Comparison of ENCODE assay signal across 23 cellular contexts in genomic region chr19:43731854-43732253, GRCh38. TPM values are rescaled to one million over a fixed set of nuclear protein-coding genes. Genes with fewer than 3 reads are reported as not detected.
DNase-seq lines count a peak whose midpoint lies in the region; ATAC-seq and TF ChIP-seq lines count a peak whose summit lies in the region.
"Had no signal": no experiment of that assay in that cellular context is flagged by ENCODE, and none has a peak within 500 bp of the region (broad histone marks: within the 10 kb centered on the region; RNA-seq: fewer than 3 reads in every experiment).

No MANE protein-coding gene starts in this region.

- H3K4me3 ChIP-seq in choroid plexus epithelial cell (ENCODE audit: low read depth, low read length): no peak overlapping the region
- no peak overlapping the region for H3K4me3 ChIP-seq in skeletal muscle cell (ENCODE audit: low read depth, low read length)
- no peak overlapping the region for H3K4me3 ChIP-seq in hepatocyte
- H3K4me3 ChIP-seq: A549, coronary artery, transverse colon had no signal

- no peaks in the 10 kb centered on the region for H3K27me3 Mint-ChIP-seq in activated CD4-positive, alpha-beta T cell treated with anti-CD3 and anti-CD28 coated beads, Interleukin-2, amount 10 ng/mL, durations not matched to agents 7 days and 5 days
- H3K27me3 Mint-ChIP-seq in activated CD4-positive, alpha-beta T cell treated with anti-CD3 and anti-CD28 coated beads for 36 hours: no peaks in the 10 kb centered on the region

- no peak overlapping the region for H2AFZ ChIP-seq in hepatocyte

- no peak for DNase-seq in activated CD4-positive, alpha-beta T cell treated with anti-CD3 and anti-CD28 coated beads, Interleukin-2, amount 10 ng/mL, durations not matched to agents 7 days and 5 days
- DNase-seq in activated CD4-positive, alpha-beta T cell treated with anti-CD3 and anti-CD28 coated beads for 36 hours: no peak
- peak; percentile 96 for DNase-seq in MV-4-11 (lab: John Stamatoyannopoulos, UW)
- peak; percentile 95 for DNase-seq in choroid plexus epithelial cell (ENCODE audit: low read depth)
- DNase-seq in skeletal muscle cell (ENCODE audit: low read depth): peak; percentile 15
- no peak for DNase-seq in hepatocyte (ENCODE audit: low spot score)
- DNase-seq in activated CD4-positive, CD25-positive, alpha-beta regulatory T cell (lab: John Stamatoyannopoulos, UW): no peak
- no peak for DNase-seq in inferior parietal cortex (ENCODE audit: extremely low spot score)
- DNase-seq: activated T-cell treated with anti-CD3 and anti-CD28 coated beads, Interleukin-2, amount 50 U/mL, for 1 hour; CD8-positive, alpha-beta T cell; GOT3; islet precursor cell; NCI-H2081; NCI-H526 treated with DMSO at 0.1 percent for 48 hours; occipital lobe; stimulated activated CD4-positive, alpha-beta T cell treated with anti-CD3 and anti-CD28 coated beads, Interleukin-4, amount 100 ng/mL, for 4 hours; transverse colon had no signal

- no peaks in the 10 kb centered on the region for H3K4me1 Mint-ChIP-seq in activated CD4-positive, alpha-beta T cell treated with anti-CD3 and anti-CD28 coated beads, Interleukin-2, amount 10 ng/mL, durations not matched to agents 7 days and 5 days
- H3K4me1 Mint-ChIP-seq in activated CD4-positive, alpha-beta T cell treated with anti-CD3 and anti-CD28 coated beads for 36 hours: no peaks in the 10 kb centered on the region

- no peaks in the 10 kb centered on the region for H3K4me1 ChIP-seq in hepatocyte (ENCODE audit: insufficient read depth)
- H3K4me1 ChIP-seq: A549, transverse colon had no signal

- no peak for TF ChIP-seq CTCF in choroid plexus epithelial cell (conservative IDR thresholded peaks at IDR 0.05; ENCODE audit: low read depth, low read length)
- TF ChIP-seq CTCF in hepatocyte (IDR thresholded peaks at IDR 0.05; ENCODE audit: poor library complexity): no peak

- H3K9me2 ChIP-seq in hepatocyte (replicated peaks; ENCODE audit: insufficient read depth): no peaks in the 10 kb centered on the region

- CTCF ChIA-PET in activated CD4-positive, alpha-beta T cell treated with anti-CD3 and anti-CD28 coated beads, Interleukin-2, amount 10 ng/mL, durations not matched to agents 7 days and 5 days (lab: Charles Lee): interaction anchor here (0.9 to 1.6 kb wide), 4 partner anchors 11 to 35 kb away, joined by 3 to 5 read pairs (median 4); no protein-coding TSS in a partner anchor
- CTCF ChIA-PET in activated CD4-positive, alpha-beta T cell treated with anti-CD3 and anti-CD28 coated beads for 36 hours (lab: Charles Lee): no interaction called here

- 88% methylated on average over 1 of the region's 1 CpG for WGBS in hepatocyte (ENCODE audit: low lambda C conversion rate, missing lambda C conversion rate)

- peaks cover 4% of the 10 kb centered on the region for H3K36me3 ChIP-seq in hepatocyte (replicated peaks; ENCODE audit: insufficient read depth, low read depth)

- POLR2A ChIA-PET in activated CD4-positive, alpha-beta T cell treated with anti-CD3 and anti-CD28 coated beads, Interleukin-2, amount 10 ng/mL, durations not matched to agents 7 days and 5 days (lab: Charles Lee): no interaction called here
- POLR2A ChIA-PET in activated CD4-positive, alpha-beta T cell treated with anti-CD3 and anti-CD28 coated beads for 36 hours (lab: Charles Lee): no interaction called here

- no peaks in the 10 kb centered on the region for H3K9me3 Mint-ChIP-seq in activated CD4-positive, alpha-beta T cell treated with anti-CD3 and anti-CD28 coated beads, Interleukin-2, amount 10 ng/mL, durations not matched to agents 7 days and 5 days
- H3K9me3 Mint-ChIP-seq in activated CD4-positive, alpha-beta T cell treated with anti-CD3 and anti-CD28 coated beads for 36 hours (ENCODE audit: low read depth): no peaks in the 10 kb centered on the region
- H3K9me3 Mint-ChIP-seq: CD8-positive, alpha-beta T cell had no signal

- H3K27ac Mint-ChIP-seq in activated CD4-positive, alpha-beta T cell treated with anti-CD3 and anti-CD28 coated beads, Interleukin-2, amount 10 ng/mL, durations not matched to agents 7 days and 5 days: peak overlapping the region; percentile 5
- H3K27ac Mint-ChIP-seq in activated CD4-positive, alpha-beta T cell treated with anti-CD3 and anti-CD28 coated beads for 36 hours: no peak overlapping the region
- H3K27ac Mint-ChIP-seq: CD8-positive, alpha-beta T cell had no signal

- no peak for ATAC-seq in activated CD4-positive, alpha-beta T cell treated with anti-CD3 and anti-CD28 coated beads for 36 hours
- ATAC-seq: A549; CD8-positive, alpha-beta T cell had no signal

- H3K79me2 ChIP-seq in hepatocyte: no peaks in the 10 kb centered on the region

- H3K27me3 ChIP-seq in hepatocyte: no peaks in the 10 kb centered on the region
- H3K27me3 ChIP-seq: transverse colon had no signal

- no peak overlapping the region for H3K4me2 ChIP-seq in hepatocyte
- H3K4me2 ChIP-seq: A549 had no signal

- intact Hi-C loops in activated CD4-positive, alpha-beta T cell treated with anti-CD3 and anti-CD28 coated beads for 36 hours (cut with DNase I, micrococcal nuclease): no loop called here

- no peaks in the 10 kb centered on the region for H4K20me1 ChIP-seq in hepatocyte (ENCODE audit: insufficient read depth, poor library complexity, severe bottlenecking)

- no peak overlapping the region for H3K4me3 Mint-ChIP-seq in activated CD4-positive, alpha-beta T cell treated with anti-CD3 and anti-CD28 coated beads, Interleukin-2, amount 10 ng/mL, durations not matched to agents 7 days and 5 days
- H3K4me3 Mint-ChIP-seq in activated CD4-positive, alpha-beta T cell treated with anti-CD3 and anti-CD28 coated beads for 36 hours: no peak overlapping the region
- H3K4me3 Mint-ChIP-seq: CD8-positive, alpha-beta T cell had no signal

- no peak overlapping the region for H3K27ac ChIP-seq in hepatocyte
- H3K27ac ChIP-seq: A549, coronary artery, epithelial cell of prostate, transverse colon had no signal

- peaks cover 55% of the 10 kb centered on the region for H3K36me3 Mint-ChIP-seq in activated CD4-positive, alpha-beta T cell treated with anti-CD3 and anti-CD28 coated beads, Interleukin-2, amount 10 ng/mL, durations not matched to agents 7 days and 5 days (ENCODE audit: low read depth)
- peaks cover 37% of the 10 kb centered on the region for H3K36me3 Mint-ChIP-seq in activated CD4-positive, alpha-beta T cell treated with anti-CD3 and anti-CD28 coated beads for 36 hours (ENCODE audit: low read depth)

- no peaks in the 10 kb centered on the region for H3K9me3 ChIP-seq in hepatocyte (ENCODE audit: low read depth)
- H3K9me3 ChIP-seq: A549, transverse colon had no signal

RNA-seq across cellular contexts. Expression of gene IRGC, which starts 16.0 kb away (rescaled TPM):
- not detected for total RNA-seq in activated CD4-positive, alpha-beta T cell treated with anti-CD3 and anti-CD28 coated beads, Interleukin-2, amount 10 ng/mL, durations not matched to agents 7 days and 5 days
- not detected for total RNA-seq in activated CD4-positive, alpha-beta T cell treated with anti-CD3 and anti-CD28 coated beads for 36 hours
- total RNA-seq in hepatocyte: not detected in 2 replicates
- polyA plus RNA-seq in hepatocyte: not detected in 2 replicates
- total RNA-seq: CD8-positive, alpha-beta T cell; Daoy; M059J; occipital lobe; T-helper 2 cell treated with Interferon-gamma antibody and Interleukin-4, amounts not matched to agents 100 ng/mL and 5 ng/mL, for 36 hours; transverse colon had no signal
- polyA plus RNA-seq: A549 had no signal

RNA-seq across cellular contexts. Expression of gene SMG9, which starts 22.9 kb away (rescaled TPM):
- 10 to 100 TPM; 69.1 to 71.0 TPM for total RNA-seq in activated CD4-positive, alpha-beta T cell treated with anti-CD3 and anti-CD28 coated beads, Interleukin-2, amount 10 ng/mL, durations not matched to agents 7 days and 5 days
- total RNA-seq in activated CD4-positive, alpha-beta T cell treated with anti-CD3 and anti-CD28 coated beads for 36 hours: 10 to 100 TPM; 64.4 to 65.2 TPM
- 9.5 and 16.1 TPM in 2 replicates for total RNA-seq in hepatocyte
- 34.9 and 39.7 TPM in 2 replicates for polyA plus RNA-seq in hepatocyte

RNA-seq across cellular contexts. Expression of gene KCNN4, which starts 48.9 kb away (rescaled TPM):
- 10 to 100 TPM; 31.9 to 34.5 TPM for total RNA-seq in activated CD4-positive, alpha-beta T cell treated with anti-CD3 and anti-CD28 coated beads, Interleukin-2, amount 10 ng/mL, durations not matched to agents 7 days and 5 days
- 100 to 1,000 TPM; 103 to 110 TPM for total RNA-seq in activated CD4-positive, alpha-beta T cell treated with anti-CD3 and anti-CD28 coated beads for 36 hours
- 2.8 and 3.6 TPM in 2 replicates for total RNA-seq in hepatocyte
- 5.4 and 8.3 TPM in 2 replicates for polyA plus RNA-seq in hepatocyte

Comparison
In these comparisons a context has a peak if more than half of its experiments do, and no peak if none do; other contexts are left out.
1. DNase-seq: peak in MV-4-11 (single experiment), choroid plexus epithelial cell (single experiment) and skeletal muscle cell (single experiment); none in activated CD4-positive, alpha-beta T cell treated with anti-CD3 and anti-CD28 coated beads, Interleukin-2, amount 10 ng/mL, durations not matched to agents 7 days and 5 days (single experiment), activated CD4-positive, alpha-beta T cell treated with anti-CD3 and anti-CD28 coated beads for 36 hours (single experiment), hepatocyte (single experiment), activated CD4-positive, CD25-positive, alpha-beta regulatory T cell (0 of 4) and inferior parietal cortex (single experiment).